8 cellular contexts compared by ENCODE assay signal in genomic region chr5:34898258-34898895, GRCh38. TPM values are rescaled to one million over a fixed set of nuclear protein-coding genes. Genes with fewer than 3 reads are reported as not detected.
DNase-seq lines count a peak whose midpoint lies in the region; ATAC-seq and TF ChIP-seq lines count a peak whose summit lies in the region.

No MANE protein-coding gene starts in this region.

- H3K4me3 Mint-ChIP-seq in activated T-cell treated with anti-CD3 and anti-CD28 coated beads, Interleukin-2, amount 50 U/mL, for 24 hours = no peak overlapping the region

- H2AFZ ChIP-seq in KMS-11 (ENCODE audit: low read depth) (no peak overlapping the region), fibroblast of lung (ENCODE audit: low read length) (no peak overlapping the region), neural cell (ENCODE audit: low read depth, low read length) (no peak overlapping the region)

- TF ChIP-seq RAD21 in neural cell (conservative IDR thresholded peaks at IDR 0.05) = peak; percentile 94

- no peak for TF ChIP-seq POLR2A in suprapubic skin (IDR thresholded peaks at IDR 0.05)

- H3K4me3 ChIP-seq in KMS-11 (IDR thresholded peaks at IDR 0.05; ENCODE audit: insufficient read depth, low read depth, low read length) = no peak overlapping the region
- no peak overlapping the region for H3K4me3 ChIP-seq in fibroblast of lung (replicated peaks in 1 of 4; ENCODE audit: control extremely low read depth in 1 of 4, insufficient read depth in 1 of 4, low read depth in 3 of 4, low read length in 4 of 4)
- no peak overlapping the region for H3K4me3 ChIP-seq in neural cell (ENCODE audit: low read length)
- no peak overlapping the region for H3K4me3 ChIP-seq in suprapubic skin

- peak; percentile 86 for ATAC-seq in GM21717 (IDR thresholded peaks at IDR 0.05; ENCODE audit: unreplicated experiment)

- H3K36me3 ChIP-seq in KMS-11 (ENCODE audit: insufficient read depth) = no peaks in the 10 kb centered on the region
- no peaks in the 10 kb centered on the region for H3K36me3 ChIP-seq in fibroblast of lung (ENCODE audit: control insufficient read depth, insufficient read depth, low read length)
- H3K36me3 ChIP-seq in neural cell (ENCODE audit: insufficient read depth, low read length) = no peaks in the 10 kb centered on the region
- H3K36me3 ChIP-seq in suprapubic skin = peaks cover 4% of the 10 kb centered on the region

- H3K79me2 ChIP-seq in KMS-11 (ENCODE audit: insufficient read depth, low read depth) (no peaks in the 10 kb centered on the region), fibroblast of lung (ENCODE audit: control insufficient read depth, insufficient read depth, low read length) (no peaks in the 10 kb centered on the region), neural cell (replicated peaks; ENCODE audit: insufficient read depth, low read length) (no peaks in the 10 kb centered on the region)

- H3K9me3 Mint-ChIP-seq in activated T-cell treated with anti-CD3 and anti-CD28 coated beads, Interleukin-2, amount 50 U/mL, for 24 hours = no peaks in the 10 kb centered on the region

- H3K4me2 ChIP-seq in KMS-11 = no peak overlapping the region
- H3K4me2 ChIP-seq in fibroblast of lung (ENCODE audit: extremely low read depth, insufficient read depth, low read length) = no peak overlapping the region
- no peak overlapping the region for H3K4me2 ChIP-seq in neural cell (ENCODE audit: low read length)

- H3K4me1 Mint-ChIP-seq in activated T-cell treated with anti-CD3 and anti-CD28 coated beads, Interleukin-2, amount 50 U/mL, for 24 hours (ENCODE audit: low read depth) = no peaks in the 10 kb centered on the region

- peak; percentile 71 for DNase-seq in DMS53 treated with DMSO at 0.1 percent for 48 hours (lab: John Stamatoyannopoulos, UW; ENCODE audit: unreplicated experiment)
- DNase-seq in OCI-M1 (lab: John Stamatoyannopoulos, UW) = peak; percentile 84
- peak; percentile 53 for DNase-seq in activated T-cell treated with anti-CD3 and anti-CD28 coated beads, Interleukin-2, amount 50 U/mL, for 24 hours
- DNase-seq in fibroblast of lung (ENCODE audit: low read depth in 2 of 2) = peak; percentile 64 to 81
- peak in 1 of 2 donors; percentile 69 for DNase-seq in suprapubic skin (ENCODE audit: low spot score in 2 of 2)

- H3K9ac ChIP-seq in KMS-11 (no peak overlapping the region), fibroblast of lung (ENCODE audit: insufficient read depth, low read length) (no peak overlapping the region), neural cell (ENCODE audit: low read length) (no peak overlapping the region)

- TF ChIP-seq CTCF in KMS-11 (conservative IDR thresholded peaks at IDR 0.05; ENCODE audit: low read depth, low read length) (peak; percentile 83), fibroblast of lung (conservative IDR thresholded peaks at IDR 0.05 in 1 of 2, IDR thresholded peaks at IDR 0.05 in 1 of 2; ENCODE audit: low read depth in 1 of 2, low read length in 2 of 2) (peak; percentile 90 to 93), neural cell (IDR thresholded peaks at IDR 0.05; ENCODE audit: poor library complexity, severe bottlenecking) (peak; percentile 92), suprapubic skin (IDR thresholded peaks at IDR 0.05) (peak; percentile 68 to 81)

- no peaks in the 10 kb centered on the region for H3K9me3 ChIP-seq in fibroblast of lung (ENCODE audit: control insufficient read depth, insufficient read depth, low read depth, low read length)
- no peaks in the 10 kb centered on the region for H3K9me3 ChIP-seq in neural cell (ENCODE audit: low read length)
- H3K9me3 ChIP-seq in suprapubic skin = no peaks in the 10 kb centered on the region

- no peaks in the 10 kb centered on the region for H3F3A ChIP-seq in neural cell (ENCODE audit: insufficient read depth, low read length, poor library complexity, severe bottlenecking)

- TF ChIP-seq EP300 in neural cell (conservative IDR thresholded peaks at IDR 0.05; ENCODE audit: poor library complexity, severe bottlenecking) (no peak), suprapubic skin (IDR thresholded peaks at IDR 0.05) (no peak)

- no peaks in the 10 kb centered on the region for H3K27me3 Mint-ChIP-seq in activated T-cell treated with anti-CD3 and anti-CD28 coated beads, Interleukin-2, amount 50 U/mL, for 24 hours

- no peaks in the 10 kb centered on the region for H3K9me2 ChIP-seq in neural cell (ENCODE audit: insufficient read depth, low read length)

- H3K27me3 ChIP-seq in KMS-11 (ENCODE audit: insufficient read depth, low read depth) (no peaks in the 10 kb centered on the region), fibroblast of lung (ENCODE audit: control insufficient read depth, insufficient read depth, low read length) (no peaks in the 10 kb centered on the region), neural cell (ENCODE audit: insufficient read depth, low read depth, low read length) (no peaks in the 10 kb centered on the region), suprapubic skin (no peaks in the 10 kb centered on the region)

- H4K20me1 ChIP-seq in KMS-11 (ENCODE audit: insufficient read depth) (no peaks in the 10 kb centered on the region), fibroblast of lung (ENCODE audit: control insufficient read depth, extremely low read depth, insufficient read depth, low read length) (no peaks in the 10 kb centered on the region), neural cell (ENCODE audit: insufficient read depth) (no peaks in the 10 kb centered on the region)

- peaks cover 32% of the 10 kb centered on the region for H3K36me3 Mint-ChIP-seq in activated T-cell treated with anti-CD3 and anti-CD28 coated beads, Interleukin-2, amount 50 U/mL, for 24 hours (ENCODE audit: low read depth)

- H3K27ac ChIP-seq in KMS-11 (no peak overlapping the region), fibroblast of lung (ENCODE audit: insufficient read depth, low read length) (no peak overlapping the region), neural cell (ENCODE audit: low read length) (no peak overlapping the region), suprapubic skin (no peak overlapping the region)

- WGBS in suprapubic skin = 7% methylated on average over 3 of the region's 3 CpGs

- H3K27ac Mint-ChIP-seq in activated T-cell treated with anti-CD3 and anti-CD28 coated beads, Interleukin-2, amount 50 U/mL, for 24 hours = no peak overlapping the region

- no peaks in the 10 kb centered on the region for H3K4me1 ChIP-seq in KMS-11 (ENCODE audit: low read depth, poor library complexity, severe bottlenecking)
- H3K4me1 ChIP-seq in fibroblast of lung (ENCODE audit: control insufficient read depth, extremely low read depth, insufficient read depth, low read length) = no peaks in the 10 kb centered on the region
- no peaks in the 10 kb centered on the region for H3K4me1 ChIP-seq in suprapubic skin

TF ChIP-seq in neural cell, 6 proteins besides CTCF, POLR2A, EP300 and RAD21:
- TF ChIP-seq SMC3 (conservative IDR thresholded peaks at IDR 0.05; ENCODE audit: poor library complexity) = peak; percentile 98
- TF ChIP-seq, protein P1, sequence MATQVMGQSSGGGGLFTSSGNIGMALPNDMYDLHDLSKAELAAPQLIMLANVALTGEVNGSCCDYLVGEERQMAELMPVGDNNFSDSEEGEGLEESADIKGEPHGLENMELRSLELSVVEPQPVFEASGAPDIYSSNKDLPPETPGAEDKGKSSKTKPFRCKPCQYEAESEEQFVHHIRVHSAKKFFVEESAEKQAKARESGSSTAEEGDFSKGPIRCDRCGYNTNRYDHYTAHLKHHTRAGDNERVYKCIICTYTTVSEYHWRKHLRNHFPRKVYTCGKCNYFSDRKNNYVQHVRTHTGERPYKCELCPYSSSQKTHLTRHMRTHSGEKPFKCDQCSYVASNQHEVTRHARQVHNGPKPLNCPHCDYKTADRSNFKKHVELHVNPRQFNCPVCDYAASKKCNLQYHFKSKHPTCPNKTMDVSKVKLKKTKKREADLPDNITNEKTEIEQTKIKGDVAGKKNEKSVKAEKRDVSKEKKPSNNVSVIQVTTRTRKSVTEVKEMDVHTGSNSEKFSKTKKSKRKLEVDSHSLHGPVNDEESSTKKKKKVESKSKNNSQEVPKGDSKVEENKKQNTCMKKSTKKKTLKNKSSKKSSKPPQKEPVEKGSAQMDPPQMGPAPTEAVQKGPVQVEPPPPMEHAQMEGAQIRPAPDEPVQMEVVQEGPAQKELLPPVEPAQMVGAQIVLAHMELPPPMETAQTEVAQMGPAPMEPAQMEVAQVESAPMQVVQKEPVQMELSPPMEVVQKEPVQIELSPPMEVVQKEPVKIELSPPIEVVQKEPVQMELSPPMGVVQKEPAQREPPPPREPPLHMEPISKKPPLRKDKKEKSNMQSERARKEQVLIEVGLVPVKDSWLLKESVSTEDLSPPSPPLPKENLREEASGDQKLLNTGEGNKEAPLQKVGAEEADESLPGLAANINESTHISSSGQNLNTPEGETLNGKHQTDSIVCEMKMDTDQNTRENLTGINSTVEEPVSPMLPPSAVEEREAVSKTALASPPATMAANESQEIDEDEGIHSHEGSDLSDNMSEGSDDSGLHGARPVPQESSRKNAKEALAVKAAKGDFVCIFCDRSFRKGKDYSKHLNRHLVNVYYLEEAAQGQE (IDR thresholded peaks at IDR 0.05; ENCODE audit: borderline replicate concordance) = no peak

RNA-seq across cellular contexts. Expression of gene RAD1, which starts 16.9 kb away (rescaled TPM):
- total RNA-seq in fibroblast of lung (69.6 and 123 TPM in 2 replicates), suprapubic skin (10 to 100 TPM; 11.4 to 29.9 (median 17.7) TPM)
- polyA plus RNA-seq in fibroblast of lung (40.4 and 46.9 TPM in 2 replicates), neural cell (27.0 and 37.2 TPM in 2 replicates)
- 41.0 and 41.7 TPM in 2 replicates for polyA plus RNA-seq in fibroblast of lung (2012)
- polyA minus RNA-seq in fibroblast of lung (ENCODE audit: low replicate concordance) (8.2 and 9.8 TPM in 2 replicates), neural cell (42.3 and 43.3 TPM in 2 replicates)

RNA-seq across cellular contexts. Expression of gene BRIX1, which starts 17.1 kb away (rescaled TPM):
- total RNA-seq in fibroblast of lung (40.8 and 46.9 TPM in 2 replicates), suprapubic skin (10 to 100 TPM; 21.9 to 33.3 (median 29.8) TPM)
- polyA plus RNA-seq in fibroblast of lung (42.3 and 84.2 TPM in 2 replicates), neural cell (24.9 and 29.2 TPM in 2 replicates)
- polyA plus RNA-seq in fibroblast of lung (2012) = 28.8 and 57.8 TPM in 2 replicates
- polyA minus RNA-seq in fibroblast of lung (ENCODE audit: low replicate concordance) (0.43 and 4.4 TPM in 2 replicates), neural cell (36.5 and 37.5 TPM in 2 replicates)

RNA-seq across cellular contexts. Expression of gene DNAJC21, which starts 31.0 kb away (rescaled TPM):
- total RNA-seq in fibroblast of lung (49.8 and 64.4 TPM in 2 replicates), suprapubic skin (10 to 100 TPM; 19.1 to 40.6 (median 25.8) TPM)
- polyA plus RNA-seq in fibroblast of lung (56.6 and 60.4 TPM in 2 replicates), neural cell (14.9 and 17.0 TPM in 2 replicates)
- 48.3 and 49.5 TPM in 2 replicates for polyA plus RNA-seq in fibroblast of lung (2012)
- polyA minus RNA-seq in fibroblast of lung (ENCODE audit: low replicate concordance) (1.7 and 3.4 TPM in 2 replicates), neural cell (27.3 and 37.0 TPM in 2 replicates)

RNA-seq across cellular contexts. Expression of gene TTC23L, which starts 59.4 kb away (rescaled TPM):
- total RNA-seq in fibroblast of lung (0.26 and 0.33 TPM in 2 replicates), suprapubic skin (1 to 10 TPM in 2 of 4 donors, under 1 TPM in 2; 0.48 to 7.0 (median 0.78) TPM)
- polyA plus RNA-seq in fibroblast of lung (0.19 and 0.24 TPM in 2 replicates), neural cell (5.1 and 8.3 TPM in 2 replicates)
- polyA plus RNA-seq in fibroblast of lung (2012) = 0.22 TPM in 1 of 2 replicates, not detected in the other
- polyA minus RNA-seq in fibroblast of lung (ENCODE audit: low replicate concordance) (not detected in 2 replicates), neural cell (6.7 and 7.3 TPM in 2 replicates)
